Comparison of ENCODE assay signal across 22 cellular contexts in genomic region chr4:150931005-150931404, GRCh38.
"Had no signal": no experiment of that assay in that cellular context is flagged by ENCODE, and none has a peak within 500 bp of the region (broad histone marks: within the 10 kb centered on the region; RNA-seq: fewer than 3 reads in every experiment).

No MANE protein-coding gene starts in this region.

- H3K36me3 ChIP-seq: neutrophil, right atrium auricular region, thoracic aorta, upper lobe of right lung had no signal

- ATAC-seq: natural killer cell; right lobe of liver; stimulated activated effector memory CD8-positive, alpha-beta T cell treated with anti-CD3 and anti-CD28 coated beads, Interleukin-12 subunit alpha, Interleukin-12 subunit beta, amount 100 ng/mL, for 72 hours; upper lobe of right lung had no signal

- FAIRE-seq: urothelium cell line had no signal

- H3K9me3 ChIP-seq: neutrophil, right atrium auricular region, right lobe of liver, thoracic aorta, tibial artery, upper lobe of right lung had no signal

- H3K27ac ChIP-seq: heart right ventricle, hepatocyte, left ventricle myocardium inferior, neural progenitor cell, neutrophil, right atrium auricular region, right lobe of liver, suprapubic skin, thoracic aorta, tibial artery, upper lobe of right lung had no signal

- DNase-seq: heart right ventricle; left ventricle myocardium inferior; mesendoderm; naive B cell; natural killer cell; nephron progenitor cell; occipital lobe; right lobe of liver; stimulated activated CD4-positive, alpha-beta T cell treated with anti-CD3 and anti-CD28 coated beads, Interleukin-4, amount 100 ng/mL, for 24 hours; stimulated activated naive CD4-positive, alpha-beta T cell; tibial artery; trophoblast cell; upper lobe of right lung had no signal

- H3K27me3 ChIP-seq: heart right ventricle, hepatocyte, neural progenitor cell, neutrophil, right atrium auricular region, right lobe of liver, suprapubic skin, tibial artery, upper lobe of right lung had no signal

- H3K4me1 ChIP-seq: neural progenitor cell, right atrium auricular region, suprapubic skin, tibial artery, upper lobe of right lung had no signal

- H3K4me3 ChIP-seq: heart right ventricle, hepatocyte, left ventricle myocardium inferior, lung, neural progenitor cell, right atrium auricular region, right lobe of liver, suprapubic skin, thoracic aorta, tibial artery, upper lobe of right lung had no signal
